25 cellular contexts compared by ENCODE assay signal in the genomic region with DNA sequence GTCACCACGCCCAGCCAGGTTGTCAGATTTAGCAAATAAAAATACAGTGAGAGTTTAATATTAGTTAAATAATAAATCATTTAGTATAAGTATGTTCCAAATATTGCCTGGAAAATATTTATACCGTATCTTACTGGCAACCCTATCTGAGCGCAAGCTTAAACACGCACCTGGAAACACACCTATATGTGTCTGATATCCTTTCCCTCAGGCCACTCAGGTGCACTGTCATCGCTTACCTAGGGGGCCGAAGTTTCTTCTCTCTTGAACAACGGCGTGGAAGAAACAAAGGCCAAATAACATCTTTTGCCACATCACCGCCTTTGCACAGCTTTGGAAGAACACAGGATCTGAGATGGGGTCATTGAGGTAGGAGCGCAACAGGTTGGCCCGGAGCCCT. TPM values are rescaled to one million over a fixed set of nuclear protein-coding genes. Genes with fewer than 3 reads are reported as not detected.
DNase-seq lines count a peak whose midpoint lies in the region; ATAC-seq, FAIRE-seq and TF ChIP-seq lines count a peak whose summit lies in the region.
"Had no signal": no experiment of that assay in that cellular context is flagged by ENCODE, and none has a peak within 500 bp of the region (broad histone marks: within the 10 kb centered on the region; RNA-seq: fewer than 3 reads in every experiment).

No MANE protein-coding gene starts in this region.

- POLR2A ChIA-PET in HEK293 (lab: Yijun Ruan, JAX), result no interaction called here

- no peak for FAIRE-seq in keratinocyte (lab: Jason Lieb, UNC)
- FAIRE-seq: A204.1, GM12878, GM12892, GM18507 had no signal

- no peaks in the 10 kb centered on the region for H3K4me1 ChIP-seq in HEK293 (ENCODE audit: control insufficient read depth, insufficient read depth, low read length)
- H3K4me1 ChIP-seq in keratinocyte (ENCODE audit: control insufficient read depth, extremely low read depth, insufficient read depth, low read length), result peaks cover 11% of the 10 kb centered on the region
- H3K4me1 ChIP-seq: BE2C, BLaER1 had no signal

- DNase-seq in keratinocyte (ENCODE audit: low read depth, low spot score), result no peak
- no peak for DNase-seq in T-helper 9 cell
- DNase-seq: 8988T; ACHN; BE2C; C1 segment of cervical spinal cord; CD4-positive, alpha-beta memory T cell; CD4-positive, CD25-positive, alpha-beta regulatory T cell; CD8-positive, alpha-beta memory T cell; COR-L47; DMS 273 treated with DMSO at 0.1 percent for 48 hours; DMS153; DMS53; DMS79; DND-41; EL; GDM1 had no signal

- H3K4me3 ChIP-seq in HEK293 (ENCODE audit: low read depth, low read length) (no peak overlapping the region), keratinocyte (ENCODE audit: control insufficient read depth in 2 of 3, extremely low read depth in 1 of 3, insufficient read depth in 2 of 3, low read depth in 1 of 3, low read length in 3 of 3) (peak overlapping the region in 1 of 3 experiments; percentile 33)
- H3K4me3 ChIP-seq: BLaER1, GM12878 had no signal

- no peak for ATAC-seq in GM21447 (IDR thresholded peaks at IDR 0.05; ENCODE audit: unreplicated experiment)
- no peak for ATAC-seq in GM19452 (IDR thresholded peaks at IDR 0.05; ENCODE audit: unreplicated experiment)
- ATAC-seq: GM12878 had no signal

- TF ChIP-seq CTCF in HEK293 (tag by site-specific recombination; IDR thresholded peaks at IDR 0.05) (no peak), keratinocyte (optimal IDR thresholded peaks at IDR 0.05 in 1 of 3, IDR thresholded peaks at IDR 0.05 in 1 of 3, conservative IDR thresholded peaks at IDR 0.05 in 1 of 3; ENCODE audit: extremely low read depth in 1 of 3, insufficient read depth in 2 of 3, low read length in 3 of 3) (no peak)

- H3K27me3 ChIP-seq in keratinocyte (ENCODE audit: control insufficient read depth, extremely low read depth, insufficient read depth, low read length), result no peaks in the 10 kb centered on the region
- H3K27me3 ChIP-seq: BE2C, BLaER1 had no signal

- H3K36me3 ChIP-seq in HEK293 (ENCODE audit: control insufficient read depth in 2 of 2, insufficient read depth in 1 of 2, low read length in 2 of 2), result no peaks in the 10 kb centered on the region
- H3K36me3 ChIP-seq in keratinocyte (ENCODE audit: control insufficient read depth in 2 of 2, extremely low read depth in 1 of 2, insufficient read depth in 2 of 2, low read length in 2 of 2), result no peaks in the 10 kb centered on the region
- H3K36me3 ChIP-seq: BE2C, BLaER1 had no signal

- peak overlapping the region; percentile 9 for H3K9ac ChIP-seq in keratinocyte (ENCODE audit: control insufficient read depth, extremely low read depth, insufficient read depth, low read length)
- H3K9ac ChIP-seq: BLaER1 had no signal

- no peak overlapping the region for H3K27ac ChIP-seq in HEK293 (ENCODE audit: extremely low read depth, low read depth, low read length)
- H3K27ac ChIP-seq in keratinocyte (ENCODE audit: control insufficient read depth, insufficient read depth, low read length), result no peak overlapping the region
- H3K27ac ChIP-seq: BLaER1 had no signal

- no peaks in the 10 kb centered on the region for H3K9me1 ChIP-seq in keratinocyte (ENCODE audit: control insufficient read depth, extremely low read depth, insufficient read depth, low read length)

- peak overlapping the region; percentile 43 for H3K4me2 ChIP-seq in keratinocyte (ENCODE audit: control insufficient read depth, extremely low read depth, insufficient read depth, low read depth, low read length)
- H3K4me2 ChIP-seq: BLaER1 had no signal

- peak overlapping the region; percentile 54 for H2AFZ ChIP-seq in keratinocyte (ENCODE audit: control insufficient read depth, low read length)

- H3K9me3 ChIP-seq in HEK293 (ENCODE audit: control insufficient read depth, insufficient read depth, low read depth, low read length) (no peaks in the 10 kb centered on the region), keratinocyte (ENCODE audit: control insufficient read depth, low read depth, low read length) (no peaks in the 10 kb centered on the region)
- H3K9me3 ChIP-seq: BE2C, BLaER1 had no signal

- no peaks in the 10 kb centered on the region for H4K20me1 ChIP-seq in keratinocyte (ENCODE audit: control insufficient read depth, extremely low read depth, insufficient read depth, low read length)
- H4K20me1 ChIP-seq: BLaER1 had no signal

- H3K79me2 ChIP-seq in keratinocyte (ENCODE audit: control insufficient read depth, insufficient read depth, low read length), result no peaks in the 10 kb centered on the region

- dilution Hi-C loops in keratinocyte (cut with MboI; ENCODE audit: extremely low pct_ligation_motif_present, low sequenced_read_pairs), result no loop called here

- CTCF ChIA-PET in HEK293 (lab: Yijun Ruan, JAX), result interaction anchor here (0.5 to 0.6 kb wide), 3 partner anchors 73 to 1118 kb away, joined by 3 read pairs; no protein-coding TSS in a partner anchor

TF ChIP-seq in HEK293, 187 proteins besides CTCF, POLR2A, EP300 and RAD21:
- no peak for TF ChIP-seq SP2 (tag by site-specific recombination; IDR thresholded peaks at IDR 0.05)
- peak; percentile 56; the same call in 1 of the 2 replicates for TF ChIP-seq SCRT2 (tag by site-specific recombination; IDR thresholded peaks at IDR 0.05)

RNA-seq across cellular contexts. Expression of a gene that starts 54.0 kb away (rescaled TPM):
- 13.1 to 27.1 TPM (median 21.7 TPM) in 3 replicates for polyA plus RNA-seq in keratinocyte
- 13.0 TPM for polyA plus RNA-seq in keratinocyte (2011; ENCODE audit: low read depth)
- polyA plus RNA-seq in keratinocyte (2011; cell fraction: cytosol; rRNA removed), result 19.7 and 28.4 TPM in 2 replicates
- 6.4 and 10.7 TPM in 2 replicates for polyA plus RNA-seq in keratinocyte (2011; cell fraction: nucleus; rRNA removed)
- polyA plus RNA-seq in keratinocyte (2012; ENCODE audit: low replicate concordance), result 22.6 and 25.4 TPM in 2 replicates
- polyA minus RNA-seq in keratinocyte, result 2.3 to 12.0 TPM (median 5.1 TPM) in 3 replicates
- polyA minus RNA-seq in keratinocyte (2011; cell fraction: cytosol; rRNA and poly(A)+ RNA removed), result 16.9 TPM
- 0.85 and 1.8 TPM in 2 replicates for polyA minus RNA-seq in keratinocyte (2011; cell fraction: nucleus; rRNA and poly(A)+ RNA removed)

RNA-seq across cellular contexts. Expression of a gene that starts 54.4 kb away (rescaled TPM):
- 8.0 to 10.0 TPM (median 9.4 TPM) in 3 replicates for polyA plus RNA-seq in keratinocyte
- 14.8 TPM for polyA plus RNA-seq in keratinocyte (2011; ENCODE audit: low read depth)
- 7.1 and 9.8 TPM in 2 replicates for polyA plus RNA-seq in keratinocyte (2011; cell fraction: cytosol; rRNA removed)
- polyA plus RNA-seq in keratinocyte (2011; cell fraction: nucleus; rRNA removed), result 12.2 and 15.4 TPM in 2 replicates
- 11.5 and 28.0 TPM in 2 replicates for polyA plus RNA-seq in keratinocyte (2012; ENCODE audit: low replicate concordance)
- 18.5 to 29.4 TPM (median 27.1 TPM) in 3 replicates for polyA minus RNA-seq in keratinocyte
- polyA minus RNA-seq in keratinocyte (2011; cell fraction: cytosol; rRNA and poly(A)+ RNA removed), result 14.8 TPM
- 13.1 and 21.9 TPM in 2 replicates for polyA minus RNA-seq in keratinocyte (2011; cell fraction: nucleus; rRNA and poly(A)+ RNA removed)
